Comparison of ENCODE assay signal across 18 cellular contexts in genomic region chr9:134863306-134863902, GRCh38. TPM values are rescaled to one million over a fixed set of nuclear protein-coding genes. Genes with fewer than 3 reads are reported as not detected.
"Had no signal": no experiment of that assay in that cellular context is flagged by ENCODE, and none has a peak within 500 bp of the region (broad histone marks: within the 10 kb centered on the region; RNA-seq: fewer than 3 reads in every experiment).

No MANE protein-coding gene starts in this region.

- H3K36me3 Mint-ChIP-seq: brain, natural killer cell had no signal

- H3K4me1 ChIP-seq: foreskin keratinocyte, left lung, psoas muscle, right lobe of liver, uterus had no signal

- H3K4me1 Mint-ChIP-seq: brain, natural killer cell had no signal

- H3K27ac ChIP-seq: foreskin keratinocyte, left lung, psoas muscle, right lobe of liver, uterus had no signal

- DNase-seq: activated CD4-positive, alpha-beta T cell treated with anti-CD3 and anti-CD28 coated beads, Interleukin-2, amount 50 U/mL, for 1 hour; activated CD4-positive, CD25-positive, alpha-beta regulatory T cell; activated naive CD4-positive, alpha-beta T cell treated with anti-CD3 and anti-CD28 coated beads, Interleukin-2, amount 50 U/mL, for 16 hours; activated T-cell treated with anti-CD3 and anti-CD28 coated beads, Interleukin-2, amount 50 U/mL, for 1 hour; foreskin keratinocyte; natural killer cell; stimulated activated CD4-positive, alpha-beta T cell treated with anti-CD3 and anti-CD28 coated beads, Interleukin-12 subunit alpha, Interleukin-12 subunit beta, amount 100 ng/mL, for 4 hours; stimulated activated naive CD4-positive, alpha-beta T cell; T-helper 1 cell had no signal

- H3K4me3 ChIP-seq: dorsolateral prefrontal cortex, left lung, psoas muscle, right lobe of liver, uterus had no signal

- H3K9me3 ChIP-seq: left lung, psoas muscle, right lobe of liver, uterus had no signal

- H3K27ac Mint-ChIP-seq: natural killer cell had no signal

- H3K4me3 Mint-ChIP-seq: brain, natural killer cell had no signal

- H3K36me3 ChIP-seq: left lung, right lobe of liver, uterus had no signal

- ATAC-seq: foreskin keratinocyte, left lung, natural killer cell had no signal

- H3K9me3 Mint-ChIP-seq: natural killer cell had no signal

- H3K27me3 ChIP-seq: dorsolateral prefrontal cortex, foreskin keratinocyte, right lobe of liver, uterus had no signal

RNA-seq across cellular contexts. Expression of gene FCN2, which starts 17.2 kb away (rescaled TPM):
- total RNA-seq: activated CD8-positive, alpha-beta memory T cell treated with anti-CD3 and anti-CD28 coated beads for 36 hours; chondrocyte; foreskin keratinocyte; left lung; natural killer cell; psoas muscle; temporal lobe had no signal

RNA-seq across cellular contexts. Expression of gene FCN1, which starts 54.3 kb away (rescaled TPM):
- total RNA-seq: activated CD8-positive, alpha-beta memory T cell treated with anti-CD3 and anti-CD28 coated beads for 36 hours; chondrocyte; foreskin keratinocyte had no signal
